ENCODE assay signal across 2 cellular contexts in genomic region chr2:10768063-10768507, GRCh38.
TF ChIP-seq lines count a peak whose summit lies in the region.

No MANE protein-coding gene starts in this region.

TF ChIP-seq in GM23338, 12 proteins besides CTCF, POLR2A, EP300 and RAD21:
- TF ChIP-seq EZH2 (IDR thresholded peaks at IDR 0.05; ENCODE audit: low read depth, unreplicated experiment) (no peak), ZNF331 (CRISPR knock-in tag; IDR thresholded peaks at IDR 0.05; ENCODE audit: low read depth) (no peak), CREB1 (CRISPR knock-in tag; IDR thresholded peaks at IDR 0.05; ENCODE audit: low read depth) (no peak), REST (IDR thresholded peaks at IDR 0.05; ENCODE audit: unreplicated experiment) (no peak), JUNB (IDR thresholded peaks at IDR 0.05; ENCODE audit: unreplicated experiment) (no peak), NANOG (IDR thresholded peaks at IDR 0.05; ENCODE audit: borderline replicate concordance) (no peak), ETS1 (IDR thresholded peaks at IDR 0.05) (no peak), STAT1 (IDR thresholded peaks at IDR 0.05; ENCODE audit: unreplicated experiment) (no peak), POLR2AphosphoS5 (IDR thresholded peaks at IDR 0.05; ENCODE audit: low read depth) (no peak), ZNF462 (CRISPR knock-in tag; IDR thresholded peaks at IDR 0.05) (no peak), ZNF114 (CRISPR knock-in tag; IDR thresholded peaks at IDR 0.05) (no peak), EZH2phosphoT487 (IDR thresholded peaks at IDR 0.05; ENCODE audit: unreplicated experiment) (no peak)
TF ChIP-seq in GM23338: peak in this region for 0.

TF ChIP-seq in IMR-90, 13 proteins besides CTCF, POLR2A, EP300 and RAD21:
- TF ChIP-seq USF2 (IDR thresholded peaks at IDR 0.05; ENCODE audit: low read depth, low read length) (no peak), FOS (IDR thresholded peaks at IDR 0.05; ENCODE audit: low read depth, low read length) (no peak), MAFK (IDR thresholded peaks at IDR 0.05; ENCODE audit: low read depth, low read length) (no peak), RFX5 (IDR thresholded peaks at IDR 0.05; ENCODE audit: low read depth, low read length) (no peak), MXI1 (IDR thresholded peaks at IDR 0.05; ENCODE audit: borderline replicate concordance, low read depth, low read length) (no peak), BHLHE40 (IDR thresholded peaks at IDR 0.05; ENCODE audit: low read depth, low read length) (no peak), NFE2L2 (IDR thresholded peaks at IDR 0.05; ENCODE audit: low read depth, low read length) (no peak), CHD1 (IDR thresholded peaks at IDR 0.05; ENCODE audit: low read depth, low read length) (no peak), ELK1 (IDR thresholded peaks at IDR 0.05; ENCODE audit: borderline replicate concordance, low read depth, low read length) (no peak), SMC3 (IDR thresholded peaks at IDR 0.05; ENCODE audit: low read depth, low read length) (no peak), CEBPB (IDR thresholded peaks at IDR 0.05; ENCODE audit: low read depth, low read length) (no peak), MAZ (IDR thresholded peaks at IDR 0.05; ENCODE audit: borderline replicate concordance, low read depth, low read length) (no peak), RCOR1 (IDR thresholded peaks at IDR 0.05; ENCODE audit: insufficient replicate concordance, low read length) (no peak)
TF ChIP-seq in IMR-90: peak in this region for 0.
